In genomic region chr5:109833946-109834345, GRCh38 we compare ENCODE assay signal across 15 cellular contexts.
"Had no signal": no experiment of that assay in that cellular context is flagged by ENCODE, and none has a peak within 500 bp of the region (broad histone marks: within the 10 kb centered on the region; RNA-seq: fewer than 3 reads in every experiment).

No MANE protein-coding gene starts in this region.

- H3K27ac ChIP-seq: coronary artery, gastrocnemius medialis, left ventricle myocardium inferior, pancreas, thyroid gland, uterus had no signal

- H3K27me3 ChIP-seq: gastrocnemius medialis, pancreas, thyroid gland, uterus had no signal

- H3K4me3 Mint-ChIP-seq: activated CD4-positive, alpha-beta memory T cell treated with anti-CD3 and anti-CD28 coated beads, Interleukin-2, amount 10 ng/mL, durations not matched to agents 7 days and 5 days; neural crest cell had no signal

- H3K9me3 ChIP-seq: gastrocnemius medialis, left ventricle myocardium inferior, pancreas, thyroid gland, uterus had no signal

- H3K4me1 ChIP-seq: gastrocnemius medialis, left ventricle myocardium inferior, pancreas, thyroid gland, uterus had no signal

- H3K27me3 Mint-ChIP-seq: activated CD4-positive, alpha-beta memory T cell treated with anti-CD3 and anti-CD28 coated beads, Interleukin-2, amount 10 ng/mL, durations not matched to agents 7 days and 5 days had no signal

- ATAC-seq: activated CD4-positive, CD25-positive, alpha-beta regulatory T cell treated with anti-CD3 and anti-CD28 coated beads, Interleukin-2, amount 50 U/mL, for 24 hours; gastrocnemius medialis; pancreas had no signal

- H3K27ac Mint-ChIP-seq: activated CD4-positive, alpha-beta memory T cell treated with anti-CD3 and anti-CD28 coated beads, Interleukin-2, amount 10 ng/mL, durations not matched to agents 7 days and 5 days had no signal

- H3K36me3 ChIP-seq: gastrocnemius medialis, pancreas, thyroid gland, uterus had no signal

- H3K4me3 ChIP-seq: coronary artery, gastrocnemius medialis, left ventricle myocardium inferior, pancreas, skin epidermis, thyroid gland, uterus had no signal

- DNase-seq: activated CD4-positive, alpha-beta memory T cell treated with anti-CD3 and anti-CD28 coated beads, Interleukin-2, amount 10 ng/mL, durations not matched to agents 7 days and 5 days; activated CD8-positive, alpha-beta memory T cell treated with anti-CD3 and anti-CD28 coated beads, Interleukin-2, amount 50 U/mL, for 48 hours; activated naive CD4-positive, alpha-beta T cell treated with Interleukin-2 at 50 U/mL for 16 hours; central memory CD4-positive, alpha-beta T cell; effector CD4-positive, alpha-beta T cell; gastrocnemius medialis; kidney; left ventricle myocardium inferior; pancreas; thyroid gland; uterus had no signal
